ENCODE assay signal across 1 cellular context in genomic region chr15:41921167-41921566, GRCh38.
TF ChIP-seq lines count a peak whose summit lies in the region.

No MANE protein-coding gene starts in this region.

TF ChIP-seq in IMR-90, 13 proteins besides CTCF, POLR2A, EP300 and RAD21 (continued from another document):
- TF ChIP-seq ELK1 (IDR thresholded peaks at IDR 0.05; ENCODE audit: borderline replicate concordance, low read depth, low read length) = no peak
- TF ChIP-seq RCOR1 (IDR thresholded peaks at IDR 0.05; ENCODE audit: insufficient replicate concordance, low read length) = no peak
- no peak for TF ChIP-seq NFE2L2 (IDR thresholded peaks at IDR 0.05; ENCODE audit: low read depth, low read length)
- no peak for TF ChIP-seq MAFK (IDR thresholded peaks at IDR 0.05; ENCODE audit: low read depth, low read length)
- TF ChIP-seq MAZ (IDR thresholded peaks at IDR 0.05; ENCODE audit: borderline replicate concordance, low read depth, low read length) = no peak
- TF ChIP-seq BHLHE40 (IDR thresholded peaks at IDR 0.05; ENCODE audit: low read depth, low read length) = no peak
- TF ChIP-seq SMC3 (IDR thresholded peaks at IDR 0.05; ENCODE audit: low read depth, low read length) = no peak
- no peak for TF ChIP-seq FOS (IDR thresholded peaks at IDR 0.05; ENCODE audit: low read depth, low read length)
- TF ChIP-seq CEBPB (IDR thresholded peaks at IDR 0.05; ENCODE audit: low read depth, low read length) = no peak
